In the genomic region with DNA sequence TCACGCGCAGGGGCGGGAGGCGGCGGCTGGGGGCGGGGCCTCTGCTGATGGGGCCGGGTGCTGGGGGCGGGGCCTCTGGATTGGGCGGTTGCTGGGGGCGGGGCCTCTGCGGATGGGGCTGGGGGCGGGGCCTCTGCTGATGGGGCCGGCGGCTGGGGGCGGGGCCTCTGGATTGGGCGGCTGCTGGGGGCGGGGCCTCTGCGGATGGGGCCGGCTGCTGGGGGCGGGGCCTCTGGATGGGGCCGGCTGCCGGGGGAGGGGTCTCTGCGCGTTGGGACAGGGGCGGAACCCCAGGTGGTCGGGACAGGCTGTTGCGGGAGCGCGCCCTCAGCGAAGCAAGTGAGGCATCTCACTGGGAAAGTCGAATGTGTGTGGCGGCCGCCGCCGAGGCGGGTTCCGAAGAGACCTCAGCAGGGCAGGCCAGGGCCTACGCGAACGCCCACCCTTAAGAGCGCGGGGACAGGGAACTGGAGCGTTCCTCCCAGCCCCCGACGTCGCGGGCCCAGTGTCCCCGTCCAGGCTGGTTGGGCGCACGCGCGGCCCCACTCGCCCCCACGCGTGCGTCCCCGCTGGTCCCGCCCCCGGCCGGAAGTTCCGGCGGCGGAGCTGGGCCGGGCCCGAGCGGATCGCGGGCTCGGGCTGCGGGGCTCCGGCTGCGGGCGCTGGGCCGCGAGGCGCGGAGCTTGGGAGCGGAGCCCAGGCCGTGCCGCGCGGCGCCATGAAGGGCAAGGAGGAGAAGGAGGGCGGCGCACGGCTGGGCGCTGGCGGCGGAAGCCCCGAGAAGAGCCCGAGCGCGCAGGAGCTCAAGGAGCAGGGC, we compare ENCODE assay signal across 1 cellular context.
TF ChIP-seq lines count a peak whose summit lies in the region.

A gene (plus strand): TSS at position 603 of the 817 bp plus-strand sequence. CDS start 116 bp downstream, at position 719.

TF ChIP-seq in K562, 482 proteins besides CTCF, POLR2A, EP300 and RAD21 (continued from another document and continues in another):
- TF ChIP-seq, protein P1, sequence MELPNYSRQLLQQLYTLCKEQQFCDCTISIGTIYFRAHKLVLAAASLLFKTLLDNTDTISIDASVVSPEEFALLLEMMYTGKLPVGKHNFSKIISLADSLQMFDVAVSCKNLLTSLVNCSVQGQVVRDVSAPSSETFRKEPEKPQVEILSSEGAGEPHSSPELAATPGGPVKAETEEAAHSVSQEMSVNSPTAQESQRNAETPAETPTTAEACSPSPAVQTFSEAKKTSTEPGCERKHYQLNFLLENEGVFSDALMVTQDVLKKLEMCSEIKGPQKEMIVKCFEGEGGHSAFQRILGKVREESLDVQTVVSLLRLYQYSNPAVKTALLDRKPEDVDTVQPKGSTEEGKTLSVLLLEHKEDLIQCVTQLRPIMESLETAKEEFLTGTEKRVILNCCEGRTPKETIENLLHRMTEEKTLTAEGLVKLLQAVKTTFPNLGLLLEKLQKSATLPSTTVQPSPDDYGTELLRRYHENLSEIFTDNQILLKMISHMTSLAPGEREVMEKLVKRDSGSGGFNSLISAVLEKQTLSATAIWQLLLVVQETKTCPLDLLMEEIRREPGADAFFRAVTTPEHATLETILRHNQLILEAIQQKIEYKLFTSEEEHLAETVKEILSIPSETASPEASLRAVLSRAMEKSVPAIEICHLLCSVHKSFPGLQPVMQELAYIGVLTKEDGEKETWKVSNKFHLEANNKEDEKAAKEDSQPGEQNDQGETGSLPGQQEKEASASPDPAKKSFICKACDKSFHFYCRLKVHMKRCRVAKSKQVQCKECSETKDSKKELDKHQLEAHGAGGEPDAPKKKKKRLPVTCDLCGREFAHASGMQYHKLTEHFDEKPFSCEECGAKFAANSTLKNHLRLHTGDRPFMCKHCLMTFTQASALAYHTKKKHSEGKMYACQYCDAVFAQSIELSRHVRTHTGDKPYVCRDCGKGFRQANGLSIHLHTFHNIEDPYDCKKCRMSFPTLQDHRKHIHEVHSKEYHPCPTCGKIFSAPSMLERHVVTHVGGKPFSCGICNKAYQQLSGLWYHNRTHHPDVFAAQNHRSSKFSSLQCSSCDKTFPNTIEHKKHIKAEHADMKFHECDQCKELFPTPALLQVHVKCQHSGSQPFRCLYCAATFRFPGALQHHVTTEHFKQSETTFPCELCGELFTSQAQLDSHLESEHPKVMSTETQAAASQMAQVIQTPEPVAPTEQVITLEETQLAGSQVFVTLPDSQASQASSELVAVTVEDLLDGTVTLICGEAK (IDR thresholded peaks at IDR 0.05), result peak; percentile 83
- TF ChIP-seq, protein P1 (CRISPR knock-in tag; IDR thresholded peaks at IDR 0.05), result no peak
- TF ChIP-seq STAG1 (CRISPR knock-in tag; IDR thresholded peaks at IDR 0.05; ENCODE audit: borderline replicate concordance) (no peak), ARHGAP35 (IDR thresholded peaks at IDR 0.05; ENCODE audit: partially characterized antibody) (no peak), CBX1 (IDR thresholded peaks at IDR 0.05; ENCODE audit: low read depth) (0 out of 2 replicates have a peak, but pooled peaks have one; percentile 20), NEUROD1 (IDR thresholded peaks at IDR 0.05; ENCODE audit: borderline replicate concordance, low read depth, low read length, partially characterized antibody) (no peak), BCOR (IDR thresholded peaks at IDR 0.05) (no peak), BRF1 (IDR thresholded peaks at IDR 0.05; ENCODE audit: borderline replicate concordance, extremely low read depth, insufficient read length) (no peak), CHD1 (IDR thresholded peaks at IDR 0.05; ENCODE audit: low read length) (peak; percentile 4), HDAC6 (IDR thresholded peaks at IDR 0.05; ENCODE audit: low read depth, low read length) (no peak), U2AF1 (optimal IDR thresholded peaks at IDR 0.05; ENCODE audit: low read depth, low read length) (peak; percentile 24), ZNF311 (CRISPR knock-in tag; IDR thresholded peaks at IDR 0.05) (no peak), HDAC3 (IDR thresholded peaks at IDR 0.05; ENCODE audit: borderline replicate concordance, partially characterized antibody) (no peak), ZNF263 (CRISPR knock-in tag; IDR thresholded peaks at IDR 0.05; ENCODE audit: borderline replicate concordance) (no peak), TAF9B (IDR thresholded peaks at IDR 0.05; ENCODE audit: partially characterized antibody) (no peak), POLR3A (IDR thresholded peaks at IDR 0.05; ENCODE audit: borderline replicate concordance, extremely low read depth, insufficient read depth, insufficient read length) (no peak), STAT5B (CRISPR knock-in tag; IDR thresholded peaks at IDR 0.05) (no peak), SMAD4 (CRISPR knock-in tag; conservative IDR thresholded peaks at IDR 0.05) (peak; percentile 40; the same call in 1 of the 2 replicates), ZNF695 (CRISPR knock-in tag; IDR thresholded peaks at IDR 0.05) (no peak), ETV5 (CRISPR knock-in tag; IDR thresholded peaks at IDR 0.05; ENCODE audit: low read depth) (peak; percentile 42; the same call in 1 of the 2 replicates), BACH1 (tag; IDR thresholded peaks at IDR 0.05) (no peak), ZFP30 (CRISPR knock-in tag; IDR thresholded peaks at IDR 0.05; ENCODE audit: borderline replicate concordance) (no peak), MYBL2 (IDR thresholded peaks at IDR 0.05; ENCODE audit: low read depth) (no peak), MYBL2 (CRISPR knock-in tag; IDR thresholded peaks at IDR 0.05; ENCODE audit: borderline replicate concordance) (no peak), EP400 (IDR thresholded peaks at IDR 0.05) (peak; percentile 42; the same call in 1 of the 2 replicates), ILF3 (IDR thresholded peaks at IDR 0.05; ENCODE audit: borderline replicate concordance) (no peak), EGR1 (conservative IDR thresholded peaks at IDR 0.05) (peak; percentile 81), PTRF (tag; IDR thresholded peaks at IDR 0.05) (no peak)
- TF ChIP-seq, protein P2, sequence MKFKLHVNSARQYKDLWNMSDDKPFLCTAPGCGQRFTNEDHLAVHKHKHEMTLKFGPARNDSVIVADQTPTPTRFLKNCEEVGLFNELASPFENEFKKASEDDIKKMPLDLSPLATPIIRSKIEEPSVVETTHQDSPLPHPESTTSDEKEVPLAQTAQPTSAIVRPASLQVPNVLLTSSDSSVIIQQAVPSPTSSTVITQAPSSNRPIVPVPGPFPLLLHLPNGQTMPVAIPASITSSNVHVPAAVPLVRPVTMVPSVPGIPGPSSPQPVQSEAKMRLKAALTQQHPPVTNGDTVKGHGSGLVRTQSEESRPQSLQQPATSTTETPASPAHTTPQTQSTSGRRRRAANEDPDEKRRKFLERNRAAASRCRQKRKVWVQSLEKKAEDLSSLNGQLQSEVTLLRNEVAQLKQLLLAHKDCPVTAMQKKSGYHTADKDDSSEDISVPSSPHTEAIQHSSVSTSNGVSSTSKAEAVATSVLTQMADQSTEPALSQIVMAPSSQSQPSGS (CRISPR knock-in tag; IDR thresholded peaks at IDR 0.05), result no peak
- TF ChIP-seq, protein P3, sequence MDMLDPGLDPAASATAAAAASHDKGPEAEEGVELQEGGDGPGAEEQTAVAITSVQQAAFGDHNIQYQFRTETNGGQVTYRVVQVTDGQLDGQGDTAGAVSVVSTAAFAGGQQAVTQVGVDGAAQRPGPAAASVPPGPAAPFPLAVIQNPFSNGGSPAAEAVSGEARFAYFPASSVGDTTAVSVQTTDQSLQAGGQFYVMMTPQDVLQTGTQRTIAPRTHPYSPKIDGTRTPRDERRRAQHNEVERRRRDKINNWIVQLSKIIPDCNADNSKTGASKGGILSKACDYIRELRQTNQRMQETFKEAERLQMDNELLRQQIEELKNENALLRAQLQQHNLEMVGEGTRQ (CRISPR knock-in tag; IDR thresholded peaks at IDR 0.05), result no peak
- TF ChIP-seq, protein P4, sequence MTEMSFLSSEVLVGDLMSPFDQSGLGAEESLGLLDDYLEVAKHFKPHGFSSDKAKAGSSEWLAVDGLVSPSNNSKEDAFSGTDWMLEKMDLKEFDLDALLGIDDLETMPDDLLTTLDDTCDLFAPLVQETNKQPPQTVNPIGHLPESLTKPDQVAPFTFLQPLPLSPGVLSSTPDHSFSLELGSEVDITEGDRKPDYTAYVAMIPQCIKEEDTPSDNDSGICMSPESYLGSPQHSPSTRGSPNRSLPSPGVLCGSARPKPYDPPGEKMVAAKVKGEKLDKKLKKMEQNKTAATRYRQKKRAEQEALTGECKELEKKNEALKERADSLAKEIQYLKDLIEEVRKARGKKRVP (CRISPR knock-in tag; IDR thresholded peaks at IDR 0.05), result no peak
- TF ChIP-seq, protein P5, sequence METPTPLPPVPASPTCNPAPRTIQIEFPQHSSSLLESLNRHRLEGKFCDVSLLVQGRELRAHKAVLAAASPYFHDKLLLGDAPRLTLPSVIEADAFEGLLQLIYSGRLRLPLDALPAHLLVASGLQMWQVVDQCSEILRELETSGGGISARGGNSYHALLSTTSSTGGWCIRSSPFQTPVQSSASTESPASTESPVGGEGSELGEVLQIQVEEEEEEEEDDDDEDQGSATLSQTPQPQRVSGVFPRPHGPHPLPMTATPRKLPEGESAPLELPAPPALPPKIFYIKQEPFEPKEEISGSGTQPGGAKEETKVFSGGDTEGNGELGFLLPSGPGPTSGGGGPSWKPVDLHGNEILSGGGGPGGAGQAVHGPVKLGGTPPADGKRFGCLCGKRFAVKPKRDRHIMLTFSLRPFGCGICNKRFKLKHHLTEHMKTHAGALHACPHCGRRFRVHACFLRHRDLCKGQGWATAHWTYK (CRISPR knock-in tag; IDR thresholded peaks at IDR 0.05), result no peak
- TF ChIP-seq, protein P6, sequence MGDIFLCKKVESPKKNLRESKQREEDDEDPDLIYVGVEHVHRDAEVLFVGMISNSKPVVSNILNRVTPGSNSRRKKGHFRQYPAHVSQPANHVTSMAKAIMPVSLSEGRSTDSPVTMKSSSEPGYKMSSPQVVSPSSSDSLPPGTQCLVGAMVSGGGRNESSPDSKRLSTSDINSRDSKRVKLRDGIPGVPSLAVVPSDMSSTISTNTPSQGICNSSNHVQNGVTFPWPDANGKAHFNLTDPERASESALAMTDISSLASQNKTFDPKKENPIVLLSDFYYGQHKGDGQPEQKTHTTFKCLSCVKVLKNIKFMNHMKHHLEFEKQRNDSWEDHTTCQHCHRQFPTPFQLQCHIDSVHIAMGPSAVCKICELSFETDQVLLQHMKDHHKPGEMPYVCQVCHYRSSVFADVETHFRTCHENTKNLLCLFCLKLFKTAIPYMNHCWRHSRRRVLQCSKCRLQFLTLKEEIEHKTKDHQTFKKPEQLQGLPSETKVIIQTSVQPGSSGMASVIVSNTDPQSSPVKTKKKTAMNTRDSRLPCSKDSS (IDR thresholded peaks at IDR 0.05; ENCODE audit: low read depth, partially characterized antibody), result no peak
- TF ChIP-seq, protein P7, sequence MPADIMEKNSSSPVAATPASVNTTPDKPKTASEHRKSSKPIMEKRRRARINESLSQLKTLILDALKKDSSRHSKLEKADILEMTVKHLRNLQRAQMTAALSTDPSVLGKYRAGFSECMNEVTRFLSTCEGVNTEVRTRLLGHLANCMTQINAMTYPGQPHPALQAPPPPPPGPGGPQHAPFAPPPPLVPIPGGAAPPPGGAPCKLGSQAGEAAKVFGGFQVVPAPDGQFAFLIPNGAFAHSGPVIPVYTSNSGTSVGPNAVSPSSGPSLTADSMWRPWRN (IDR thresholded peaks at IDR 0.05; ENCODE audit: low read depth), result peak; percentile 37; the same call in 1 of the 2 replicates
- TF ChIP-seq, protein P8, sequence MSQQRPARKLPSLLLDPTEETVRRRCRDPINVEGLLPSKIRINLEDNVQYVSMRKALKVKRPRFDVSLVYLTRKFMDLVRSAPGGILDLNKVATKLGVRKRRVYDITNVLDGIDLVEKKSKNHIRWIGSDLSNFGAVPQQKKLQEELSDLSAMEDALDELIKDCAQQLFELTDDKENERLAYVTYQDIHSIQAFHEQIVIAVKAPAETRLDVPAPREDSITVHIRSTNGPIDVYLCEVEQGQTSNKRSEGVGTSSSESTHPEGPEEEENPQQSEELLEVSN (IDR thresholded peaks at IDR 0.05; ENCODE audit: borderline replicate concordance in 1 of 2, extremely low read depth in 1 of 2, insufficient read depth in 1 of 2, insufficient read length in 1 of 2, low read depth in 1 of 2, low read length in 1 of 2, poor library complexity in 1 of 2, severe bottlenecking in 1 of 2), result peak; percentile 26 to 53
- TF ChIP-seq, protein P9, sequence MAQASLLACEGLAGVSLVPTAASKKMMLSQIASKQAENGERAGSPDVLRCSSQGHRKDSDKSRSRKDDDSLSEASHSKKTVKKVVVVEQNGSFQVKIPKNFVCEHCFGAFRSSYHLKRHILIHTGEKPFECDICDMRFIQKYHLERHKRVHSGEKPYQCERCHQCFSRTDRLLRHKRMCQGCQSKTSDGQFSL (CRISPR knock-in tag; IDR thresholded peaks at IDR 0.05), result no peak
- TF ChIP-seq, protein P9 (tag; IDR thresholded peaks at IDR 0.05), result no peak
- TF ChIP-seq, protein P10, sequence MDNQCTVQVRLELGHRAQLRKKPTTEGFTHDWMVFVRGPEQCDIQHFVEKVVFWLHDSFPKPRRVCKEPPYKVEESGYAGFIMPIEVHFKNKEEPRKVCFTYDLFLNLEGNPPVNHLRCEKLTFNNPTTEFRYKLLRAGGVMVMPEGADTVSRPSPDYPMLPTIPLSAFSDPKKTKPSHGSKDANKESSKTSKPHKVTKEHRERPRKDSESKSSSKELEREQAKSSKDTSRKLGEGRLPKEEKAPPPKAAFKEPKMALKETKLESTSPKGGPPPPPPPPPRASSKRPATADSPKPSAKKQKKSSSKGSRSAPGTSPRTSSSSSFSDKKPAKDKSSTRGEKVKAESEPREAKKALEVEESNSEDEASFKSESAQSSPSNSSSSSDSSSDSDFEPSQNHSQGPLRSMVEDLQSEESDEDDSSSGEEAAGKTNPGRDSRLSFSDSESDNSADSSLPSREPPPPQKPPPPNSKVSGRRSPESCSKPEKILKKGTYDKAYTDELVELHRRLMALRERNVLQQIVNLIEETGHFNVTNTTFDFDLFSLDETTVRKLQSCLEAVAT (IDR thresholded peaks at IDR 0.05), result no peak
